Comparison of ENCODE assay signal across 1 cellular context in genomic region chr2:73728043-73728442, GRCh38.
TF ChIP-seq lines count a peak whose summit lies in the region.

No MANE protein-coding gene starts in this region.

TF ChIP-seq in WTC11, 78 proteins besides CTCF, POLR2A, EP300 and RAD21:
- TF ChIP-seq STAT6 (CRISPR knock-in tag; conservative IDR thresholded peaks at IDR 0.05; ENCODE audit: low read depth) = no peak
